33 cellular contexts compared by ENCODE assay signal in genomic region chr11:45765107-45765668, GRCh38.
"Had no signal": no experiment of that assay in that cellular context is flagged by ENCODE, and none has a peak within 500 bp of the region (broad histone marks: within the 10 kb centered on the region; RNA-seq: fewer than 3 reads in every experiment).

No MANE protein-coding gene starts in this region.

- H3K27ac ChIP-seq: adrenal gland, body of pancreas, breast epithelium, KMS-11, SJSA1, VCaP had no signal

- H3K9me3 ChIP-seq: adrenal gland, body of pancreas, breast epithelium had no signal

- FAIRE-seq: astrocyte had no signal

- H3K9ac ChIP-seq: KMS-11 had no signal

- H3K36me3 ChIP-seq: adrenal gland, breast epithelium, SJSA1 had no signal

- H3K27me3 ChIP-seq: adrenal gland, body of pancreas, breast epithelium had no signal

- H3K4me2 ChIP-seq: KMS-11 had no signal

- ATAC-seq: activated naive CD4-positive, alpha-beta T cell treated with anti-CD3 and anti-CD28 coated beads, Interleukin-2, amount 50 U/mL, for 72 hours; activated T-cell treated with anti-CD3 and anti-CD28 coated beads, Interleukin-2, amount 50 U/mL, for 4 hours had no signal

- H3K4me1 ChIP-seq: adrenal gland, breast epithelium, SJSA1 had no signal

- H3K4me3 ChIP-seq: adrenal gland, body of pancreas, breast epithelium, SJSA1 had no signal

- DNase-seq: activated B cell treated with CpG ODN at 0.5 μM for 24 hours; activated CD4-positive, alpha-beta memory T cell treated with anti-CD3 and anti-CD28 coated beads for 36 hours; activated CD4-positive, alpha-beta T cell treated with anti-CD3 and anti-CD28 coated beads for 4 hours; activated CD4-positive, alpha-beta T cell treated with anti-CD3 and anti-CD28 coated beads, Interleukin-2, amount 50 U/mL, for 1 hour; activated CD4-positive, CD25-positive, alpha-beta regulatory T cell treated with anti-CD3 and anti-CD28 coated beads, Interleukin-2, amount 50 U/mL, for 72 hours; activated CD8-positive, alpha-beta memory T cell treated with anti-CD3 and anti-CD28 coated beads, Interleukin-2, amount 50 U/mL, for 4 hours; activated gamma-delta T cell treated with Interleukin-2 at 50 U/mL for 16 hours; activated naive CD4-positive, alpha-beta T cell treated with anti-CD3 and anti-CD28 coated beads for 36 hours; activated T-cell treated with anti-CD3 and anti-CD28 coated beads for 4 hours; activated T-cell treated with anti-CD3 and anti-CD28 coated beads, Interleukin-2, amount 50 U/mL, for 4 hours; adrenal gland; MM.1S; MV-4-11; NCI-H1092; NCI-H1436 treated with DMSO at 0.1 percent for 48 hours; NCI-H1694 treated with DMSO at 0.1 percent for 48 hours; NCI-H2171; NCI-H510A; NCI-H526; NCI-H748 treated with DMSO at 0.1 percent for 48 hours; OCI-M1; SHP77 treated with DMSO at 0.1 percent for 48 hours; SW 1271; T-helper 1 cell; T-helper 2 cell; T-helper 9 cell had no signal
